In the genomic region with DNA sequence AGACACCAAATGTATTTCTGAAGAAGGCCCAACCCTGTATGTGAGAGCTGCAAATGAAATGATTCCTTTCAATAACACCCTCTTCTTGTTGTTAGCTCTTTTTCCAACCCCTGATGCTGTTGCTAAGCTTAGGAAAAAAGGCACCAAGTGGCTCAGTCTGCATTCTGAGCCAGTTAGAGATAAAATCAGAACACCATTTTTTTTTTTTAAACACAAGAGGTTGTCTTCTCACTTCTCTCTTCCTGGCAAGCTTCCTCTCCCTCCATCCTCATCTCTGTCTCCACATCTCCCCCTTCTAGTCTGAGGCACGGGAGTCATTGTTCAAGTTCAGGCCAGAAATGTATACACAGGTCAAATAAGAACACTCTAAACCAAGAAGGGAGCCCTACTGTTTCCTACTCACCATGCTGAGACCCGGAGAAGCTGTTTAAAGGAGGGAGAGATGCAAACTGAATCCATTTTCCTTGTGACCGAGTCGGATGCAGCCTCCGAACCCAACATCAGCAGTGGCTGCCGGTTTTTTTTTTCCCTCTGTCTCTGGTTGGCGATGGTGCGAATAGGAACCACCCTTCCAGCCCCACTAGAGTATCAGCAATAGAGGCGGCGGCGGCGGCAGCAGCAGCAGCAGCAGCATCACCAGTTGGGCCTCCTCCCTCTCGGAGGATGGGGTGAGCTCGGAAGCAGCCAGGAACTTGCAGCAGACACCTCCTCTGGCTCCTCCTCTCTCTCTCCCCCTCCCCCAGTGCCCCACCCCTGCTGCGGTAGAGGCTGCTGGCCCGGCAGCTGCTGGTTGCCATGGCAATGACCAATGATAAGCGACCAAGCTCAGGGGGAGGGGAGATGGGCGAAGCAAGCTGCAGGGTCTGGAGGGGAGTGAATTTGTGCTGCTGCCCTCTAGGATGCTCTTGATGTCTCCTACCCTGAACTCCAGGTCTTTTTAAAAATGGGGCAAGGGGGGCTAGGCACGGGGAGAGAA, we compare ENCODE assay signal across 1 cellular context.
TF ChIP-seq lines count a peak whose summit lies in the region.

Gene JAKMIP2, minus strand, starts transcription at position 676 of the 976 bp plus-strand sequence. CDS start 110,922 bp downstream, outside the sequence.

TF ChIP-seq in IMR-90, 13 proteins besides CTCF, POLR2A, EP300 and RAD21 (continued from another document):
- TF ChIP-seq RFX5 (IDR thresholded peaks at IDR 0.05; ENCODE audit: low read depth, low read length) (no peak), CHD1 (IDR thresholded peaks at IDR 0.05; ENCODE audit: low read depth, low read length) (no peak), MXI1 (IDR thresholded peaks at IDR 0.05; ENCODE audit: borderline replicate concordance, low read depth, low read length) (no peak), BHLHE40 (IDR thresholded peaks at IDR 0.05; ENCODE audit: low read depth, low read length) (no peak), MAZ (IDR thresholded peaks at IDR 0.05; ENCODE audit: borderline replicate concordance, low read depth, low read length) (no peak), FOS (IDR thresholded peaks at IDR 0.05; ENCODE audit: low read depth, low read length) (no peak), MAFK (IDR thresholded peaks at IDR 0.05; ENCODE audit: low read depth, low read length) (no peak)
TF ChIP-seq in IMR-90: peak in this region for 0.
